31 cellular contexts compared by ENCODE assay signal in genomic region chr1:220514256-220514655, GRCh38.
"Had no signal": no experiment of that assay in that cellular context is flagged by ENCODE, and none has a peak within 500 bp of the region (broad histone marks: within the 10 kb centered on the region; RNA-seq: fewer than 3 reads in every experiment).

No MANE protein-coding gene starts in this region.

- H3K4me1 ChIP-seq: SJCRH30 had no signal

- DNase-seq: activated CD4-positive, alpha-beta memory T cell treated with anti-CD3 and anti-CD28 coated beads for 36 hours; activated CD4-positive, alpha-beta T cell treated with anti-CD3 and anti-CD28 coated beads for 36 hours; activated CD4-positive, alpha-beta T cell treated with anti-CD3 and anti-CD28 coated beads, Interleukin-2, amount 50 U/mL, for 1 hour; activated CD8-positive, alpha-beta memory T cell treated with anti-CD3 and anti-CD28 coated beads for 24 hours; activated CD8-positive, alpha-beta memory T cell treated with anti-CD3 and anti-CD28 coated beads, Interleukin-2, amount 10 ng/mL, durations not matched to agents 7 days and 5 days; activated effector memory CD4-positive, alpha-beta T cell treated with anti-CD3 and anti-CD28 coated beads, Interleukin-2, amount 50 U/mL, for 16 hours; activated naive CD4-positive, alpha-beta T cell; activated naive CD4-positive, alpha-beta T cell treated with anti-CD3 and anti-CD28 coated beads, Interleukin-2, amount 50 U/mL, for 16 hours; activated naive CD8-positive, alpha-beta T cell treated with anti-CD3 and anti-CD28 coated beads for 36 hours; activated T-cell treated with anti-CD3 and anti-CD28 coated beads, Interleukin-2, amount 50 U/mL, for 1 hour; activated T-cell treated with anti-CD3 and anti-CD28 coated beads, Interleukin-2, amount 50 U/mL, for 72 hours; amniotic stem cell; aorta; brain microvascular endothelial cell; NCI-H1092 treated with DMSO at 0.1 percent for 48 hours; NCI-H1417; NCI-H146; NCI-H187; NCI-H2029 treated with DMSO at 0.1 percent for 48 hours; NCI-H2107; NCI-H2171; NCI-H510A; NCI-H526; NCI-H748 treated with DMSO at 0.1 percent for 48 hours; NK-92 treated with Interleukin-12 subunit alpha and Interleukin-12 subunit beta, amount 100 ng/mL, for 24 hours; PC-9; SHP77; SJCRH30 had no signal

- H3K27ac ChIP-seq: brain microvascular endothelial cell, cardiac muscle cell, KMS-11, PC-9, SJCRH30, SK-N-MC had no signal

- H3K4me3 ChIP-seq: cardiac muscle cell, PC-9, SJCRH30, SK-N-MC had no signal

- H3K9me3 ChIP-seq: SJCRH30 had no signal

- H3K36me3 ChIP-seq: brain microvascular endothelial cell, cardiac muscle cell, SJCRH30 had no signal
